Comparison of ENCODE assay signal across 13 cellular contexts in the genomic region with DNA sequence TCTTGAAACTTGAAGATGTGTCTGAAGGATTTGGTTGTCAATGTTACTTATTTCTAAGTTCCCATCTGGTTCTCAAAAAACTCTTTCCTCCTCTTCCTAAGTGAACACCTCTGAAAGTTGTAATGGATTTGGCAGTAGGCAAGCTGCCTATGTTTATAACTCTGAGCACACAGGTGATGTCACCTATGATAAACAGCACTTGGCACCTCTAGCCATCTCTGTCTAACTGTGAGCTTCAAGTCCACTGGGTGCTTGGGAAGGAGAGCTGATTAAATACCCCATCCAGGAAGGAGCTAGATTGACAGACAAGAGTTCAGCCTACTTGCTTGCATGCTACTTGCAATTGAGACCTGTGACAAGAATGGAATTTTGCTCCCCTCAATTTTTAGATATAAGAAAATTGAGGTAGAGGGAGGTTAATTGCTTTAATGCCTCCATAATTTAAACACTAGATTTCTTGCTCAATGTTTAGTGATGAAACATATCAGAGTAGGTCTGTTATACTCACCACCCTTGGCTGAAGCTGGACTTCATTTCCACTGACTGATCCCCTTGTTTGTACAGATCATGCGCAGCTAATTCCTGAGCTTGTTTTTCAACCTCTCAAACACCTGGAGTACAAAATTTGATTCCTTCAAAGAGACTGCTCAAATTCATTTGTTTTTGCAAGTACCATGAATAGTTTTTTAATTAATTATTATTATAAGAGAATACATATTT.
"Had no signal": no experiment of that assay in that cellular context is flagged by ENCODE, and none has a peak within 500 bp of the region (broad histone marks: within the 10 kb centered on the region; RNA-seq: fewer than 3 reads in every experiment).

No MANE protein-coding gene starts in this region.

- H3K36me3 ChIP-seq: brain microvascular endothelial cell, transverse colon had no signal

- H3K4me3 ChIP-seq: transverse colon had no signal

- H3K9me3 ChIP-seq: transverse colon had no signal

- H3K27me3 ChIP-seq: brain microvascular endothelial cell, transverse colon had no signal

- ATAC-seq: esophagus mucosa; naive thymus-derived CD8-positive, alpha-beta T cell; right cardiac atrium; stimulated activated effector memory CD8-positive, alpha-beta T cell treated with anti-CD3 and anti-CD28 coated beads, Interleukin-12 subunit alpha, Interleukin-12 subunit beta, amount 100 ng/mL, for 72 hours had no signal

- DNase-seq: activated CD4-positive, alpha-beta T cell treated with anti-CD3 and anti-CD28 coated beads, Interleukin-2, amount 50 U/mL, for 1 hour; activated CD4-positive, CD25-positive, alpha-beta regulatory T cell; activated T-cell treated with anti-CD3 and anti-CD28 coated beads for 4 hours; amygdala; brain microvascular endothelial cell; endodermal cell; glutamatergic neuron; mammary epithelial cell; naive thymus-derived CD8-positive, alpha-beta T cell; right cardiac atrium; transverse colon had no signal

- H3K4me1 ChIP-seq: transverse colon had no signal
